In the genomic region with DNA sequence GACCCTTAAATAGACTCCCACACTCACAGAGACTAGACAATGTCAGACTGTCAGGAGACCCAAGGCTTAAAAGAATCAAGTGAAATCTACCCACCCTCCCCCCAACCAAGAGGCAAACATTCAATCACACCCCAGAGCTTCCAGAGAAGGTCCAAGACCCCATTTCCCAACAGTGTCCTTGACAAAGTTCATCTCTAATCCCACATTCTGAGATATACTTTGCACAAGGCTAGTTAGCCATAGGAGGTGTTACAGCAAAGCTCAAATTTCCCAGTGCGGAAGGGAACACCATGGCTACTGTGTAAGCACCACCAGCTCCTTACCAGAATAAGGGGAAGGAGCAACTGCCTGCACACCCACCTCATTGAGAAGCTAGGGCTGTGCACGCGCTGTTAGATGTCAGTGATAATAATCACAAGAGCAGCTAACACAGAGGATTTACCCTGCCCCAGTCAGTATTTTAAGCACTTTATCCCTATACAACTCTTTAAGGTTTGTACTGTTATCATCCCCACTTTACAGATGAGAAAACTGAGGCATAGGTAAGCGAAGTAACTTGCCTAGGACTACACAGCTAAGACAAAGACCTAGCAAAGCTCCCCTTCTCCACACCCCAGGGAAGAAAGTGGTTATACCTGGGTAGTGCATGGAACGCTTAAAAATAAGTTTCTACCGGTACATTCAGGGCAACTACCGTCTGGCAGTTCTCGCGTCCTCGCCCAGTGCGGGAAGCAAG, we compare ENCODE assay signal across 8 cellular contexts. TPM values are rescaled to one million over a fixed set of nuclear protein-coding genes. Genes with fewer than 3 reads are reported as not detected.
DNase-seq lines count a peak whose midpoint lies in the region; ATAC-seq, FAIRE-seq and TF ChIP-seq lines count a peak whose summit lies in the region.

No MANE protein-coding gene starts in this region.

- peak overlapping the region; percentile 69 for H3K4me3 Mint-ChIP-seq in activated CD4-positive, alpha-beta T cell treated with anti-CD3 and anti-CD28 coated beads, Interleukin-2, amount 10 ng/mL, durations not matched to agents 24 days and 14 days
- peak overlapping the region; percentile 87 for H3K4me3 Mint-ChIP-seq in astrocyte (ENCODE audit: unreplicated experiment)

- H3K4me1 ChIP-seq in astrocyte (ENCODE audit: insufficient read depth, low read length) (peaks cover 10% of the 10 kb centered on the region), testis (peaks cover 19% of the 10 kb centered on the region)

- intact Hi-C loops in activated CD4-positive, alpha-beta T cell treated with anti-CD3 and anti-CD28 coated beads, Interleukin-2, amount 10 ng/mL, durations not matched to agents 24 days and 14 days (cut with micrococcal nuclease), result no loop called here
- intact Hi-C loops in lower leg skin (cut with DNase I; ENCODE audit: low total_unique reads), result no loop called here
- intact Hi-C loops in testis (cut with DNase I; ENCODE audit: low total_unique reads), result no loop called here

- H3K9ac ChIP-seq in astrocyte (ENCODE audit: low read length), result peak overlapping the region; percentile 82

- H3K4me2 ChIP-seq in astrocyte (ENCODE audit: low read length), result peak overlapping the region; percentile 99

- DNase-seq in activated CD4-positive, alpha-beta T cell treated with anti-CD3 and anti-CD28 coated beads, Interleukin-2, amount 10 ng/mL, durations not matched to agents 24 days and 14 days, result no peak
- DNase-seq in activated CD4-positive, alpha-beta T cell treated with anti-CD3 and anti-CD28 coated beads, Interleukin-2, amount 50 U/mL, for 1 hour, result no peak
- no peak for DNase-seq in astrocyte (ENCODE audit: low read depth)
- no peak for DNase-seq in lower leg skin (ENCODE audit: low spot score in 2 of 2)
- DNase-seq in testis, result no peak
- DNase-seq in superior temporal gyrus (ENCODE audit: extremely low spot score), result no peak
- no peak for DNase-seq in NCI-H2227 (lab: John Stamatoyannopoulos, UW; ENCODE audit: unreplicated experiment)

- TF ChIP-seq POLR2A in lower leg skin (IDR thresholded peaks at IDR 0.05) (no peak), testis (IDR thresholded peaks at IDR 0.05) (no peak)

- no peak overlapping the region for H3K27ac ChIP-seq in astrocyte (ENCODE audit: low read depth, low read length)
- peak overlapping the region; percentile 53 to 63 for H3K27ac ChIP-seq in testis

- H3K9me3 Mint-ChIP-seq in activated CD4-positive, alpha-beta T cell treated with anti-CD3 and anti-CD28 coated beads, Interleukin-2, amount 10 ng/mL, durations not matched to agents 24 days and 14 days, result no peaks in the 10 kb centered on the region
- H3K9me3 Mint-ChIP-seq in astrocyte (ENCODE audit: unreplicated experiment), result no peaks in the 10 kb centered on the region

- 24 to 35% methylated on average over 11 of the region's 11 CpGs for WGBS in lower leg skin, 2 donors
- 18 to 19% methylated on average over 11 of the region's 11 CpGs for WGBS in testis, 2 donors

- TF ChIP-seq CTCF in astrocyte (IDR thresholded peaks at IDR 0.05; ENCODE audit: insufficient read depth, low read depth, low read length) (no peak), lower leg skin (IDR thresholded peaks at IDR 0.05) (no peak), testis (IDR thresholded peaks at IDR 0.05) (no peak)

- H3K36me3 ChIP-seq in astrocyte (ENCODE audit: insufficient read depth, low read length) (no peaks in the 10 kb centered on the region), testis (ENCODE audit: low read depth, missing control alignments) (no peaks in the 10 kb centered on the region)

- H3K4me3 ChIP-seq in astrocyte (ENCODE audit: insufficient read depth, low read depth, low read length), result peak overlapping the region; percentile 78
- peak overlapping the region; percentile 61 for H3K4me3 ChIP-seq in lower leg skin (ENCODE audit: low read depth, poor library complexity, severe bottlenecking)
- peak overlapping the region; percentile 77 to 83 for H3K4me3 ChIP-seq in testis

- no peak overlapping the region for H3K27ac Mint-ChIP-seq in activated CD4-positive, alpha-beta T cell treated with anti-CD3 and anti-CD28 coated beads, Interleukin-2, amount 10 ng/mL, durations not matched to agents 24 days and 14 days
- H3K27ac Mint-ChIP-seq in astrocyte (ENCODE audit: unreplicated experiment), result peak overlapping the region; percentile 69

- FAIRE-seq in astrocyte (lab: Jason Lieb, UNC), result no peak

- H3K4me1 Mint-ChIP-seq in activated CD4-positive, alpha-beta T cell treated with anti-CD3 and anti-CD28 coated beads, Interleukin-2, amount 10 ng/mL, durations not matched to agents 24 days and 14 days, result peaks cover 3% of the 10 kb centered on the region
- no peaks in the 10 kb centered on the region for H3K4me1 Mint-ChIP-seq in astrocyte (ENCODE audit: low read depth, unreplicated experiment)

- no peaks in the 10 kb centered on the region for H3K36me3 Mint-ChIP-seq in activated CD4-positive, alpha-beta T cell treated with anti-CD3 and anti-CD28 coated beads, Interleukin-2, amount 10 ng/mL, durations not matched to agents 24 days and 14 days (ENCODE audit: low read depth)
- H3K36me3 Mint-ChIP-seq in astrocyte (ENCODE audit: low read depth, unreplicated experiment), result peaks cover 10% of the 10 kb centered on the region

- H2AFZ ChIP-seq in astrocyte (ENCODE audit: low read depth, low read length), result peak overlapping the region; percentile 97

- no peaks in the 10 kb centered on the region for H3K79me2 ChIP-seq in astrocyte (ENCODE audit: insufficient read depth, low read length)

- peaks cover 65% of the 10 kb centered on the region for H3K27me3 Mint-ChIP-seq in activated CD4-positive, alpha-beta T cell treated with anti-CD3 and anti-CD28 coated beads, Interleukin-2, amount 10 ng/mL, durations not matched to agents 24 days and 14 days
- peaks cover 19% of the 10 kb centered on the region for H3K27me3 Mint-ChIP-seq in astrocyte (ENCODE audit: low read depth, unreplicated experiment)

- no peaks in the 10 kb centered on the region for H3K27me3 ChIP-seq in astrocyte (ENCODE audit: insufficient read depth, low read length)
- no peaks in the 10 kb centered on the region for H3K27me3 ChIP-seq in testis

- no peak for ATAC-seq in GM18870 (IDR thresholded peaks at IDR 0.05; ENCODE audit: unreplicated experiment)

- peaks cover 18% of the 10 kb centered on the region for H4K20me1 ChIP-seq in astrocyte (ENCODE audit: insufficient read depth, low read length)

- H3K9me3 ChIP-seq in astrocyte (ENCODE audit: insufficient read depth, low read depth, low read length), result no peaks in the 10 kb centered on the region
- H3K9me3 ChIP-seq in testis, result no peaks in the 10 kb centered on the region

RNA-seq across cellular contexts. Expression of a gene that starts 17.3 kb away (rescaled TPM):
- total RNA-seq in activated CD4-positive, alpha-beta T cell treated with anti-CD3 and anti-CD28 coated beads, Interleukin-2, amount 10 ng/mL, durations not matched to agents 24 days and 14 days, result not detected in 2 replicates
- not detected in 2 replicates for total RNA-seq in astrocyte
- total RNA-seq in lower leg skin, result not detected
- 10 to 100 TPM in 1 of 2 donors, 1 to 10 TPM in 1; 4.3 to 10.2 TPM for total RNA-seq in testis
- 32.0 TPM for polyA plus RNA-seq in testis (ENCODE audit: insufficient read depth, low read depth, low replicate concordance)
